ENCODE assay signal across 26 cellular contexts in genomic region chr9:108680946-108681345, GRCh38.
"Had no signal": no experiment of that assay in that cellular context is flagged by ENCODE, and none has a peak within 500 bp of the region (broad histone marks: within the 10 kb centered on the region; RNA-seq: fewer than 3 reads in every experiment).

No MANE protein-coding gene starts in this region.

- H3K27me3 Mint-ChIP-seq: effector memory CD8-positive, alpha-beta T cell had no signal

- H3K9me3 ChIP-seq: colonic mucosa, gastrocnemius medialis, lower lobe of right lung had no signal

- H3K4me3 Mint-ChIP-seq: effector memory CD8-positive, alpha-beta T cell; endodermal cell had no signal

- H3K27ac Mint-ChIP-seq: effector memory CD8-positive, alpha-beta T cell; endodermal cell had no signal

- ATAC-seq: effector memory CD8-positive, alpha-beta T cell; esophagus mucosa; gastrocnemius medialis; heart right ventricle; left colon; left lobe of liver; left ventricle myocardium superior; lower lobe of right lung had no signal

- H3K27ac ChIP-seq: colonic mucosa, dorsolateral prefrontal cortex, epithelial cell of prostate, esophagus squamous epithelium, gastrocnemius medialis, heart right ventricle, lower lobe of right lung had no signal

- H3K4me3 ChIP-seq: colonic mucosa, dorsolateral prefrontal cortex, esophagus squamous epithelium, gastrocnemius medialis, heart right ventricle, lower lobe of right lung had no signal

- H3K4me1 ChIP-seq: colonic mucosa, gastrocnemius medialis, heart right ventricle, lower lobe of right lung had no signal

- H3K27me3 ChIP-seq: colonic mucosa, dorsolateral prefrontal cortex, esophagus squamous epithelium, gastrocnemius medialis had no signal

- H3K36me3 ChIP-seq: colonic mucosa, esophagus squamous epithelium, gastrocnemius medialis, heart right ventricle, lower lobe of right lung had no signal

- DNase-seq: cerebellar nuclear complex; colonic mucosa; dermis blood vessel endothelial cell; dorsolateral prefrontal cortex; effector CD8-positive, alpha-beta T cell; effector memory CD8-positive, alpha-beta T cell; endodermal cell; erythroblast; esophagus squamous epithelium; foreskin fibroblast; foreskin melanocyte; gastrocnemius medialis; glutamatergic neuron; head of caudate nucleus; heart right ventricle; hippocampal formation; kidney; kidney glomerular epithelial cell; left colon; left ventricle myocardium superior; lower lobe of right lung; mesenchymal stem cell; midbrain had no signal
